In genomic region chr14:104659764-104660523, GRCh38 we compare ENCODE assay signal across 11 cellular contexts. TPM values are rescaled to one million over a fixed set of nuclear protein-coding genes. Genes with fewer than 3 reads are reported as not detected.
DNase-seq lines count a peak whose midpoint lies in the region; ATAC-seq, FAIRE-seq and TF ChIP-seq lines count a peak whose summit lies in the region.
"Had no signal": no experiment of that assay in that cellular context is flagged by ENCODE, and none has a peak within 500 bp of the region (broad histone marks: within the 10 kb centered on the region; RNA-seq: fewer than 3 reads in every experiment).

No MANE protein-coding gene starts in this region.

- H3K79me1 ChIP-seq in neuronal stem cell (ENCODE audit: low read depth, low read length), result peaks cover 4% of the 10 kb centered on the region

- H3K4me2 ChIP-seq in neuronal stem cell (ENCODE audit: insufficient read depth, low read length, poor library complexity, severe bottlenecking), result no peak overlapping the region

- H4K8ac ChIP-seq in neuronal stem cell (ENCODE audit: low read depth, low read length), result peak overlapping the region; percentile 43

- peak overlapping the region; percentile 89 for H3K18ac ChIP-seq in neuronal stem cell (ENCODE audit: low read length)

- no peak overlapping the region for H3K27ac ChIP-seq in neuronal stem cell (replicated peaks; ENCODE audit: low read length)
- H3K27ac ChIP-seq: adrenal gland had no signal

- H2AK5ac ChIP-seq in neuronal stem cell (ENCODE audit: low read depth, low read length), result peak overlapping the region; percentile 99

- H3K36me3 Mint-ChIP-seq in T-cell, result no peaks in the 10 kb centered on the region

- no peak overlapping the region for H3K23ac ChIP-seq in neuronal stem cell (ENCODE audit: low read depth, low read length, poor library complexity)

- peaks cover 2 to 8% of the 10 kb centered on the region in 2 donors for H3K4me1 ChIP-seq in neuronal stem cell (ENCODE audit: control insufficient read depth in 2 of 2, insufficient read depth in 1 of 2, low read depth in 1 of 2, low read length in 2 of 2)
- H3K4me1 ChIP-seq: adrenal gland had no signal

- no peak overlapping the region for H3K4me3 ChIP-seq in neuronal stem cell (ENCODE audit: low read length in 2 of 2)
- H3K4me3 ChIP-seq: adrenal gland had no signal

- ATAC-seq in HG02678 (IDR thresholded peaks at IDR 0.05; ENCODE audit: unreplicated experiment) (peak; percentile 33), T-cell (replicated peaks in 1 of 4) (no peak), HG03521 (IDR thresholded peaks at IDR 0.05; ENCODE audit: unreplicated experiment) (no peak), HG03342 (IDR thresholded peaks at IDR 0.05; ENCODE audit: unreplicated experiment) (no peak)

- H2BK12ac ChIP-seq in neuronal stem cell (ENCODE audit: low read length), result peak overlapping the region; percentile 82

- peaks cover 1 to 5% of the 10 kb centered on the region in 2 donors for H3K9me3 ChIP-seq in neuronal stem cell (replicated peaks in 1 of 2; ENCODE audit: control insufficient read depth in 2 of 2, insufficient read depth in 1 of 2, low read depth in 1 of 2, low read length in 2 of 2)
- H3K9me3 ChIP-seq: adrenal gland had no signal

- WGBS in neuronal stem cell (ENCODE audit: extremely low coverage in 2 of 2, insufficient read length in 2 of 2, insufficient replicate concordance in 1 of 2), 2 donors, result no CpG with 5 or more reads among the region's 43 CpGs

- CTCF ChIA-PET in T-cell (lab: Charles Lee), result no interaction called here

- peak overlapping the region in 2 of 3 donors; percentile 9 to 71 for H3K4me3 Mint-ChIP-seq in T-cell

- no peak overlapping the region for H3K27ac Mint-ChIP-seq in T-cell

- no peak overlapping the region for H3K9ac ChIP-seq in neuronal stem cell (ENCODE audit: low read depth, low read length, poor library complexity)

- no peak for TF ChIP-seq POLR2A in GM12892 (IDR thresholded peaks at IDR 0.05; ENCODE audit: low read depth, low read length)

- H3K4ac ChIP-seq in neuronal stem cell (ENCODE audit: low read length), result peak overlapping the region; percentile 84

- POLR2A ChIA-PET in T-cell (lab: Charles Lee), result no interaction called here

- FAIRE-seq in GM12892 (lab: Jason Lieb, UNC), result peak; percentile 95

- H4K91ac ChIP-seq in neuronal stem cell (ENCODE audit: low read depth, low read length, poor library complexity), result peak overlapping the region; percentile 72

- peaks cover 0 to 20% of the 10 kb centered on the region in 2 donors for H3K27me3 Mint-ChIP-seq in T-cell

- H3K14ac ChIP-seq in neuronal stem cell (ENCODE audit: low read length), result peak overlapping the region; percentile 82

- H2BK5ac ChIP-seq in neuronal stem cell (ENCODE audit: low read length), result peak overlapping the region; percentile 88

- H3K36me3 ChIP-seq in neuronal stem cell (replicated peaks in 1 of 2; ENCODE audit: control insufficient read depth in 2 of 2, insufficient read depth in 2 of 2, low read length in 2 of 2), result peaks cover 0 to 2% of the 10 kb centered on the region in 2 donors
- H3K36me3 ChIP-seq: adrenal gland had no signal

- DNase-seq in GM12892 (ENCODE audit: insufficient read length) (no peak), T-cell (no peak), neuronal stem cell (ENCODE audit: low spot score) (no peak)
- no peak for DNase-seq in stimulated activated CD4-positive, alpha-beta T cell treated with anti-CD3 and anti-CD28 coated beads, Interleukin-2, amount 100 ng/mL, for 48 hours
- no peak for DNase-seq in effector CD4-positive, alpha-beta T cell
- DNase-seq: adrenal gland, foreskin melanocyte, left cardiac atrium had no signal

- peaks cover 45 to 53% (median 46%) of the 10 kb centered on the region in 3 donors for H3K4me1 Mint-ChIP-seq in T-cell

- H3K9me3 Mint-ChIP-seq in T-cell, result no peaks in the 10 kb centered on the region

- H2AFZ ChIP-seq in neuronal stem cell (ENCODE audit: low read length), result no peak overlapping the region

- H2BK15ac ChIP-seq in neuronal stem cell (ENCODE audit: low read length), result peak overlapping the region; percentile 85

- peak overlapping the region; percentile 78 for H2BK120ac ChIP-seq in neuronal stem cell (ENCODE audit: low read depth, low read length)

- H3K27me3 ChIP-seq in neuronal stem cell (ENCODE audit: control insufficient read depth in 3 of 3, insufficient read depth in 3 of 3, low read depth in 1 of 3, low read length in 3 of 3), result no peaks in the 10 kb centered on the region

RNA-seq across cellular contexts. Expression of gene INF2, which starts 29.5 kb away (rescaled TPM):
- polyA plus RNA-seq in GM12892 (2012; ENCODE audit: missing spikeins), result 7.4 TPM
- 100 to 1,000 TPM in 2 of 5 donors, 10 to 100 TPM in 3; 72.7 to 128 (median 83.7) TPM for total RNA-seq in T-cell
- 19.0 TPM for polyA plus RNA-seq in neuronal stem cell (2013, experiment 1 of 2)
- 19.6 TPM for polyA plus RNA-seq in neuronal stem cell (2013, experiment 2 of 2)

RNA-seq across cellular contexts. Expression of gene TMEM179, which starts 55.4 kb away (rescaled TPM):
- not detected for polyA plus RNA-seq in GM12892 (2012; ENCODE audit: missing spikeins)
- not detected for total RNA-seq in T-cell
- polyA plus RNA-seq in neuronal stem cell (2013, experiment 1 of 2), result 3.0 TPM
- 2.8 TPM for polyA plus RNA-seq in neuronal stem cell (2013, experiment 2 of 2)
